In genomic region chrX:118356154-118356701, GRCh38 we compare ENCODE assay signal across 29 cellular contexts. TPM values are rescaled to one million over a fixed set of nuclear protein-coding genes. Genes with fewer than 3 reads are reported as not detected.
DNase-seq lines count a peak whose midpoint lies in the region; ATAC-seq and TF ChIP-seq lines count a peak whose summit lies in the region.
"Had no signal": no experiment of that assay in that cellular context is flagged by ENCODE, and none has a peak within 500 bp of the region (broad histone marks: within the 10 kb centered on the region; RNA-seq: fewer than 3 reads in every experiment).

No MANE protein-coding gene starts in this region.

- no peak overlapping the region for H2AFZ ChIP-seq in GM23248
- H2AFZ ChIP-seq: hepatocyte had no signal

- H3K4me3 Mint-ChIP-seq in osteocyte (ENCODE audit: unreplicated experiment), result no peak overlapping the region
- H3K4me3 Mint-ChIP-seq in activated CD4-positive, alpha-beta memory T cell treated with anti-CD3 and anti-CD28 coated beads for 36 hours, result no peak overlapping the region
- H3K4me3 Mint-ChIP-seq: naive B cell had no signal

- H3K36me3 Mint-ChIP-seq in osteocyte (ENCODE audit: unreplicated experiment), result no peaks in the 10 kb centered on the region
- no peaks in the 10 kb centered on the region for H3K36me3 Mint-ChIP-seq in activated CD4-positive, alpha-beta memory T cell treated with anti-CD3 and anti-CD28 coated beads for 36 hours
- H3K36me3 Mint-ChIP-seq: naive B cell had no signal

- no peaks in the 10 kb centered on the region for H3K9me2 ChIP-seq in GM23248 (ENCODE audit: insufficient read depth)

- H3F3A ChIP-seq in GM23248 (ENCODE audit: insufficient read depth), result peaks cover 10% of the 10 kb centered on the region; the same call in 1 of the 2 replicates

- H3K9ac ChIP-seq in GM23248, result no peak overlapping the region
- H3K9ac ChIP-seq: BLaER1 treated with 17β-estradiol and CSF1 and Interleukin-3, amounts not matched to agents 10 nM and 100 nM had no signal

- H3K9me3 Mint-ChIP-seq in osteocyte (ENCODE audit: unreplicated experiment), result no peaks in the 10 kb centered on the region
- H3K9me3 Mint-ChIP-seq in activated CD4-positive, alpha-beta memory T cell treated with anti-CD3 and anti-CD28 coated beads for 36 hours, result no peaks in the 10 kb centered on the region
- H3K9me3 Mint-ChIP-seq: naive B cell had no signal

- TF ChIP-seq CTCF in foreskin keratinocyte (conservative IDR thresholded peaks at IDR 0.05) (no peak), osteocyte (IDR thresholded peaks at IDR 0.05) (no peak)

- in situ Hi-C loops in GM23248 (cut with MboI), result no loop called here

- DNase-seq in GM23248 (peak; percentile 28), astrocyte of the hippocampus (ENCODE audit: low read depth, low spot score) (peak; percentile 5), foreskin keratinocyte (no peak), osteocyte (ENCODE audit: extremely low spot score, unreplicated experiment) (no peak)
- DNase-seq in activated CD4-positive, alpha-beta memory T cell treated with anti-CD3 and anti-CD28 coated beads for 36 hours, result no peak
- DNase-seq in stimulated activated CD4-positive, alpha-beta T cell treated with anti-CD3 and anti-CD28 coated beads, Interleukin-2, amount 100 ng/mL, for 24 hours, result no peak
- DNase-seq in stimulated activated naive CD4-positive, alpha-beta T cell treated with Interleukin-2 at 50 U/mL for 16 hours (lab: John Stamatoyannopoulos, UW), result no peak
- DNase-seq: activated CD8-positive, alpha-beta memory T cell treated with anti-CD3 and anti-CD28 coated beads for 24 hours; activated gamma-delta T cell; cerebellar nuclear complex; DMS79; effector CD8-positive, alpha-beta T cell; erythroblast; GDM1; left lung; MG63; naive B cell; NCI-H1417; NCI-H2029 treated with DMSO at 0.1 percent for 48 hours; NCI-H226; NCI-H69; occipital lobe; retina; upper lobe of right lung had no signal

- H3K4me3 ChIP-seq in GM23248, result no peak overlapping the region
- H3K4me3 ChIP-seq: BLaER1 treated with 17β-estradiol and CSF1 and Interleukin-3, amounts not matched to agents 10 nM and 100 nM; hepatocyte; left lung; MG63; upper lobe of right lung had no signal

- peak overlapping the region; percentile 68 for H3K27ac Mint-ChIP-seq in osteocyte (ENCODE audit: unreplicated experiment)
- no peak overlapping the region for H3K27ac Mint-ChIP-seq in activated CD4-positive, alpha-beta memory T cell treated with anti-CD3 and anti-CD28 coated beads for 36 hours
- H3K27ac Mint-ChIP-seq: naive B cell had no signal

- ATAC-seq in foreskin keratinocyte (no peak), HG03571 (IDR thresholded peaks at IDR 0.05; ENCODE audit: unreplicated experiment) (no peak)
- ATAC-seq: HCT116 had no signal

- CTCF ChIA-PET in activated CD4-positive, alpha-beta memory T cell treated with anti-CD3 and anti-CD28 coated beads for 36 hours (lab: Charles Lee), result no interaction called here

- H3K27me3 Mint-ChIP-seq in osteocyte (ENCODE audit: unreplicated experiment), result no peaks in the 10 kb centered on the region
- H3K27me3 Mint-ChIP-seq in activated CD4-positive, alpha-beta memory T cell treated with anti-CD3 and anti-CD28 coated beads for 36 hours, result no peaks in the 10 kb centered on the region
- H3K27me3 Mint-ChIP-seq: naive B cell had no signal

- no peaks in the 10 kb centered on the region for H3K9me3 ChIP-seq in GM23248 (ENCODE audit: low read depth)
- H3K9me3 ChIP-seq: BLaER1 treated with 17β-estradiol and CSF1 and Interleukin-3, amounts not matched to agents 10 nM and 100 nM; Caco-2; left lung; MG63; upper lobe of right lung had no signal

- H3K36me3 ChIP-seq in GM23248 (ENCODE audit: low read depth), result no peaks in the 10 kb centered on the region
- H3K36me3 ChIP-seq: BLaER1 treated with 17β-estradiol and CSF1 and Interleukin-3, amounts not matched to agents 10 nM and 100 nM; left lung; MG63; upper lobe of right lung had no signal

- H3K79me2 ChIP-seq in GM23248 (ENCODE audit: insufficient read depth), result peaks cover 100% of the 10 kb centered on the region

- H3K4me1 ChIP-seq in GM23248 (ENCODE audit: insufficient read depth), result peaks cover 32% of the 10 kb centered on the region
- peaks cover 18% of the 10 kb centered on the region for H3K4me1 ChIP-seq in foreskin keratinocyte
- H3K4me1 ChIP-seq: upper lobe of right lung had no signal

- peaks cover 55% of the 10 kb centered on the region for H3K4me1 Mint-ChIP-seq in osteocyte (ENCODE audit: unreplicated experiment)
- peaks cover 43% of the 10 kb centered on the region for H3K4me1 Mint-ChIP-seq in activated CD4-positive, alpha-beta memory T cell treated with anti-CD3 and anti-CD28 coated beads for 36 hours (ENCODE audit: low read depth)

- peaks cover 6% of the 10 kb centered on the region; the same call in 1 of the 2 replicates for H4K20me1 ChIP-seq in GM23248 (ENCODE audit: insufficient read depth)

- H3K4me2 ChIP-seq in GM23248 (ENCODE audit: unreplicated experiment), result no peak overlapping the region
- H3K4me2 ChIP-seq: hepatocyte had no signal

- intact Hi-C loops in activated CD4-positive, alpha-beta memory T cell treated with anti-CD3 and anti-CD28 coated beads for 36 hours (cut with micrococcal nuclease), result no loop called here

- POLR2A ChIA-PET in activated CD4-positive, alpha-beta memory T cell treated with anti-CD3 and anti-CD28 coated beads for 36 hours (lab: Charles Lee), result interaction anchor here (0.9 kb wide), 1 partner anchor 10 kb away, joined by 3 read pairs; the partner anchor contains the start of gene WDR44

- H3K27ac ChIP-seq in GM23248 (peak overlapping the region; percentile 45; the same call in 1 of the 2 replicates), foreskin keratinocyte (peak overlapping the region; percentile 48)
- H3K27ac ChIP-seq: BLaER1 treated with 17β-estradiol and CSF1 and Interleukin-3, amounts not matched to agents 10 nM and 100 nM; hepatocyte; left lung; upper lobe of right lung had no signal

- H3K27me3 ChIP-seq in GM23248 (replicated peaks; ENCODE audit: insufficient read depth) (no peaks in the 10 kb centered on the region), foreskin keratinocyte (no peaks in the 10 kb centered on the region)
- H3K27me3 ChIP-seq: BLaER1 treated with 17β-estradiol and CSF1 and Interleukin-3, amounts not matched to agents 10 nM and 100 nM; hepatocyte; left lung; MG63; upper lobe of right lung had no signal

- WGBS in GM23248 (ENCODE audit: low coverage in 1 of 2, low lambda C conversion rate in 2 of 2, missing lambda C conversion rate in 2 of 2), 2 experiments, result 11 to 23% methylated on average over 2 of the region's 2 CpGs

RNA-seq across cellular contexts. Expression of gene WDR44, which starts 10.3 kb away (rescaled TPM):
- 17.7 and 24.0 TPM in 2 replicates for total RNA-seq in GM23248 (2014; rRNA removed; shearing (Covaris generic))
- polyA plus RNA-seq in GM23248 (2016; fragmentation: Nextera tagmentation; extraction: Ambion mirVana) (14.8 and 15.0 TPM in 2 replicates), foreskin keratinocyte (3.5 and 4.2 TPM in 2 replicates)
- total RNA-seq in foreskin keratinocyte (16.2 and 18.6 TPM in 2 replicates), osteocyte (29.4 and 31.1 TPM in 2 replicates)
- total RNA-seq in activated CD4-positive, alpha-beta memory T cell treated with anti-CD3 and anti-CD28 coated beads for 36 hours, result 1 to 10 TPM; 8.2 to 9.2 TPM

Comparison
In these comparisons a context has a peak if more than half of its experiments do, and no peak if none do; other contexts are left out.
1. DNase-seq: peak in GM23248 (single experiment) and astrocyte of the hippocampus (single experiment); none in foreskin keratinocyte (0 of 2), osteocyte (single experiment), activated CD4-positive, alpha-beta memory T cell treated with anti-CD3 and anti-CD28 coated beads for 36 hours (single experiment), stimulated activated CD4-positive, alpha-beta T cell treated with anti-CD3 and anti-CD28 coated beads, Interleukin-2, amount 100 ng/mL, for 24 hours (0 of 2) and stimulated activated naive CD4-positive, alpha-beta T cell treated with Interleukin-2 at 50 U/mL for 16 hours (single experiment).